ENCODE assay signal across 8 cellular contexts in the genomic region with DNA sequence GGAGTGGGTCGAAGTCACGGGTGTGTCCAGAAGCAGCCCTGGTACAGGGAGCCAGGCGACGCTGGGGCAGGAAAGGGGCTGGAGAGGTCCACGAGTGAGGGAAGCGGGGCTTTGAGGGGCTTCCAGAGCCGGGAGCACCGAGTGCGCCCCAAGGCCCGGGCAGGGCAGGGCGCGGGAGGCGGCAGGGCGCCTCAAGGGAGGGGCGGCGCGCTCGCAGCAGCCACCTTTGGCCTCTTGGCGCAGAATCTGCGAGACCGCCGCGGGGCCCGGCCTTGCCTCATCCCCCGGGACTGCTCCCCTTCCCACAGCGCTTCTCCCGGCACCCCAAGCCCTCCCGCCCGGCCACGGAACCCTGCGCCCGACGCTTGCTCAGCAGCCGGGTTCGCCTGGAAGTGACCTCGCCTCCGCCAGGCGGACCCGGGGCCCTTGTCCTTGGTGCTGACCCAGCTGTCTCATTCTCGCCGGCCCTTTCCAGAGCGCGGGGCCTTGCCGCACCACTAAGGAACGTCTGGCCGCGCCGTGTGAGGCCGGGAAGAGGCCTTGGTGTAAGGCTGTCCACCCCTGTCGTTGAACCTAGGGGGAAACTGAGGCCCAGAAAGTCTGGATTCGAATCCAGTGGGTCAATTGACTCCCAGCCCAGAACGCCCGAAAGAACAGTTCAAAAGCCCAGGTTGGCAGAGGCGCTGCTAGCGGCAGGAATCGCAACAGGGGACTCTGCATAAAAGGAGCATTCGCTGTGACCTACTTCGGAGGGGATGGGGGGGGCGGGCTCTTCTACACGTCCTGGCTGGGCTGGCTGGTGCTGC.
DNase-seq lines count a peak whose midpoint lies in the region; TF ChIP-seq lines count a peak whose summit lies in the region.

No MANE protein-coding gene starts in this region.

- DNase-seq in D341Med (ENCODE audit: low spot score) (peak; percentile 45), GM20000 (ENCODE audit: low spot score) (peak; percentile 73), HPDE6-E6E7 (ENCODE audit: extremely low spot score) (peak; percentile 63), T-helper 2 cell (peak in 3 of 5 experiments; percentile 6 to 26 (median 15)), choroid plexus epithelial cell (ENCODE audit: low read depth) (peak; percentile 79), kidney glomerular epithelial cell (lab: John Stamatoyannopoulos, UW) (peak; percentile 48)
- DNase-seq in stimulated activated CD4-positive, alpha-beta T cell treated with anti-CD3 and anti-CD28 coated beads, Interleukin-1b, Interleukin-23, amount 100 ng/mL, for 48 hours: peak; percentile 30
- DNase-seq in stimulated activated naive CD4-positive, alpha-beta T cell treated with Interleukin-2 at 50 U/mL for 16 hours (lab: John Stamatoyannopoulos, UW): no peak

- H3K4me3 ChIP-seq in choroid plexus epithelial cell (ENCODE audit: low read depth, low read length): peak overlapping the region; percentile 60

- TF ChIP-seq CTCF in GM20000 (IDR thresholded peaks at IDR 0.05; ENCODE audit: extremely low read depth, missing control alignments) (no peak), choroid plexus epithelial cell (conservative IDR thresholded peaks at IDR 0.05; ENCODE audit: low read depth, low read length) (no peak)
